In the genomic region with DNA sequence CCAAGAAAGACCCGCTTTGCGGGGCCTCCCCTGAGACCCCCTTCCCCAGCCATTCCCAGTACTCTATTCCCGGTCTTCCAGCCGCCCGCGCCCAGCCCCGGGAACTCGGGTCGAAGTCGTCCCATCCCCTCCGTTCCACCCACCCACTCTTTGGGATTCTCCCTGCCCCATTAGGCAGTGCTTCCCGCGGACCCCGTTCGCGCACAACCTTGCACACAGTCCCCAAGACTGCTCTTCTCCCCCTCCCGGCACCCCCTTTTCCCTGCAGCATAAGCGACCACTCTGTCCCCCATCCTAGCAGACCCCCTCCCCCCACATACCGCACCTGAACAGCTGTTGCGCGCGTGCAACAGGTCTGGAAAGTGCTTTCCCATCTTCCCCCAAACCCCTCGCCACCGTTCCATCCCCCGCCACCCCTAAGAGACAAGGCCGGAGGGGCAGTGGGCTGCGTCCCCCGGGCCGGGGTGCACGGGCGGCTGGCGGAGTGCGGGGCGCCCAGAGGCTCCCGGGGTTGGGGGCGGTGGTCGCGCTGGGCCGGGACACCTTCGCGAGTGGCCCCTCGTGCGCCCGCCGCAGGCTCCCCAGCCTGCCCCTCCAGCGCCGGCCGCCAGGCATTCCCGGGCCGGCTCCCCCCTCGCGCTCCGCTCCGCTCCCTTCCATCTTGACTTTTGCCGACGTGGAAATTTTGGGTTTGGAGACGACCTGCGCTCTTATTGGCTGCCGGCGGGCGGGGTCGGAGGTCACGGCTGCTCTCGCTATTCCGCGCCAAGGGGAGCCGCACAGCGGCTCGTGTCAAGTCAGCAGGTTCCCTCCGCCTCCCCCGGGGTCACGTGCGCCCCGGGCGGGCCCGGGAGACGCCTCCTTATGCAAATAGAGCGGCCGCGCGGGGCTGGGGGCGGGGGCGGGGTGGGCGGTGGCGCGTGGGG, we compare ENCODE assay signal across 8 cellular contexts.
A peak's percentile ranks its signal among the peaks of the same experiment; 100 is the strongest.
DNase-seq lines count a peak whose midpoint lies in the region; ATAC-seq and TF ChIP-seq lines count a peak whose summit lies in the region.

No MANE protein-coding gene starts in this region.

- H3K4me1 ChIP-seq in Caco-2 = peaks cover 16% of the 10 kb centered on the region; the same call in 1 of the 2 replicates
- peaks cover 0 to 15% of the 10 kb centered on the region in 2 donors for H3K4me1 ChIP-seq in muscle layer of duodenum (ENCODE audit: control insufficient read depth in 1 of 2, insufficient read depth in 2 of 2, low read length in 2 of 2)

- H3K27me3 ChIP-seq in Caco-2 (replicated peaks; ENCODE audit: control insufficient read depth, insufficient read depth, low read length) = no peaks in the 10 kb centered on the region
- H3K27me3 ChIP-seq in muscle layer of duodenum (ENCODE audit: low read depth, low read length) = peaks cover 4% of the 10 kb centered on the region

- H3K27me3 Mint-ChIP-seq in Caco-2 (ENCODE audit: insufficient read depth, unreplicated experiment) = no peaks in the 10 kb centered on the region

- BruUV-seq in Caco-2 (replicated peaks; lab: Mats Ljungman, UMichigan) = no TSS peak

- CTCF ChIA-PET in Caco-2 (lab: Charles Lee) = interaction anchor here (0.5 kb wide), 1 partner anchor 1229 kb away, joined by 3 read pairs; no protein-coding TSS in a partner anchor

- peaks cover 6% of the 10 kb centered on the region for H3K36me3 Mint-ChIP-seq in Caco-2 (ENCODE audit: insufficient read depth, unreplicated experiment)

- peaks cover 13% of the 10 kb centered on the region for H3K9me3 Mint-ChIP-seq in Caco-2 (ENCODE audit: unreplicated experiment)

- H3K36me3 ChIP-seq in Caco-2 (ENCODE audit: control insufficient read depth, insufficient read depth, low read length) (no peaks in the 10 kb centered on the region), muscle layer of duodenum (ENCODE audit: control insufficient read depth in 1 of 2, insufficient read depth in 2 of 2, low read length in 2 of 2) (no peaks in the 10 kb centered on the region)

- H3K4me3 ChIP-seq in Caco-2 (ENCODE audit: low read depth, low read length) = peak overlapping the region; percentile 77
- H3K4me3 ChIP-seq in muscle layer of duodenum (ENCODE audit: low read depth in 1 of 2, low read length in 2 of 2) = peak overlapping the region; percentile 62 to 87

- H3K4me3 Mint-ChIP-seq in Caco-2 (ENCODE audit: unreplicated experiment) = peak overlapping the region; percentile 80

- H3K4me1 Mint-ChIP-seq in Caco-2 (ENCODE audit: low read depth, unreplicated experiment) = peaks cover 29% of the 10 kb centered on the region

- peak; percentile 84 for ATAC-seq in GM21360 (IDR thresholded peaks at IDR 0.05; ENCODE audit: unreplicated experiment)
- ATAC-seq in esophagus mucosa = peak; percentile 96

- intact Hi-C loops in Caco-2 (cut with micrococcal nuclease; ENCODE audit: unreplicated experiment) = loop anchor here (1.0 to 5.0 kb wide), 3 partner anchors 37 to 88 kb away; no protein-coding TSS in a partner anchor

- peak overlapping the region; percentile 74 for H3K27ac ChIP-seq in muscle layer of duodenum (ENCODE audit: low read length)

- POLR2A ChIA-PET in Caco-2 (lab: Charles Lee) = interaction anchor here (0.6 kb wide), 1 partner anchor 254 kb away, joined by 3 read pairs; no protein-coding TSS in a partner anchor

- DNase-seq in Caco-2 (peak; percentile 97 to 98), HS-5 (ENCODE audit: low read depth) (peak; percentile 79), NOMO-1 treated with dmso at 0.1 percent for 144 hours (lab: John Stamatoyannopoulos, UW; ENCODE audit: unreplicated experiment) (peak; percentile 97), activated T-cell treated with anti-CD3 and anti-CD28 coated beads for 4 hours (peak; percentile 77)
- DNase-seq in stimulated activated CD8-positive, alpha-beta memory T cell treated with anti-CD3 and anti-CD28 coated beads, Interleukin-7, amount 100 ng/mL, for 24 hours (ENCODE audit: low read depth) = peak; percentile 52

- TF ChIP-seq CTCF in Caco-2 (IDR thresholded peaks at IDR 0.05; ENCODE audit: insufficient read depth in 1 of 2, low read depth in 1 of 2, low read length in 1 of 2, severe bottlenecking in 1 of 2, unreplicated experiment in 1 of 2) = no peak

- H3K27ac Mint-ChIP-seq in Caco-2 (ENCODE audit: unreplicated experiment) = peak overlapping the region; percentile 63

- H3K9me3 ChIP-seq in Caco-2 (no peaks in the 10 kb centered on the region), muscle layer of duodenum (ENCODE audit: control insufficient read depth in 1 of 2, low read length in 2 of 2) (no peaks in the 10 kb centered on the region)

Comparison
In these comparisons a context has a peak if more than half of its experiments do, and no peak if none do; other contexts are left out.
1. Peak in every context shown above with its lines: DNase-seq, ATAC-seq, H3K4me3 ChIP-seq and H3K27ac ChIP-seq.